Comparison of ENCODE assay signal across 8 cellular contexts in genomic region chr10:3226960-3227724, GRCh38. TPM values are rescaled to one million over a fixed set of nuclear protein-coding genes. Genes with fewer than 3 reads are reported as not detected.
DNase-seq lines count a peak whose midpoint lies in the region; ATAC-seq, FAIRE-seq and TF ChIP-seq lines count a peak whose summit lies in the region.

No MANE protein-coding gene starts in this region.

- TF ChIP-seq POLR2A in GM12878 (IDR thresholded peaks at IDR 0.05; ENCODE audit: low read depth, low read length), result no peak

- H2AFZ ChIP-seq in GM12878 (ENCODE audit: control insufficient read depth, low read depth, low read length) (no peak overlapping the region), mesenchymal stem cell (ENCODE audit: low read depth, low read length) (no peak overlapping the region)

- FAIRE-seq in GM12878 (lab: Jason Lieb, UNC), result no peak

- CTCF ChIA-PET in GM12878 (lab: Yijun Ruan, JAX), result no interaction called here

- RAD21 ChIA-PET in GM12878 (lab: Charles Lee; ENCODE audit: unreplicated experiment), result no interaction called here

- ATAC-seq in GM12878 (0 out of 3 replicates have a peak, but pooled peaks have one; percentile 27), HG02763 (IDR thresholded peaks at IDR 0.05; ENCODE audit: unreplicated experiment) (no peak)

- intact Hi-C loops in GM12878 (cut with micrococcal nuclease; ENCODE audit: unreplicated experiment), result no loop called here

- no peaks in the 10 kb centered on the region for H3K79me1 ChIP-seq in mesenchymal stem cell (replicated peaks; ENCODE audit: low read length, poor library complexity, severe bottlenecking)

- peak overlapping the region; percentile 46 to 49 for H3K4ac ChIP-seq in mesenchymal stem cell (ENCODE audit: low read depth in 1 of 2, low read length in 2 of 2)

- H2BK12ac ChIP-seq in mesenchymal stem cell (ENCODE audit: low read length in 2 of 2), result peak overlapping the region; percentile 75

- no peak for TF ChIP-seq EP300 in GM12878 (IDR thresholded peaks at IDR 0.05; ENCODE audit: borderline replicate concordance in 1 of 2, control insufficient read depth in 1 of 2, low read depth in 2 of 2, low read length in 2 of 2)

- H3K4me1 ChIP-seq in BLaER1 treated with 17β-estradiol and CSF1 and Interleukin-3, amounts not matched to agents 10 nM and 100 nM, result peaks cover 20 to 28% (median 25%) of the 10 kb centered on the region in 10 experiments
- H3K4me1 ChIP-seq in GM12878 (ENCODE audit: control insufficient read depth, insufficient read depth, low read length) (no peaks in the 10 kb centered on the region), mesenchymal stem cell (ENCODE audit: control insufficient read depth, insufficient read depth, low read depth, low read length) (peaks cover 4% of the 10 kb centered on the region), SJCRH30 (peaks cover 11% of the 10 kb centered on the region; the same call in 1 of the 2 replicates)

- H3K23ac ChIP-seq in mesenchymal stem cell (ENCODE audit: low read length in 2 of 2), result no peak overlapping the region

- H2AK5ac ChIP-seq in mesenchymal stem cell (ENCODE audit: low read length, severe bottlenecking), result no peak overlapping the region

- in situ Hi-C loops in GM12878 (cut with MboI), result no loop called here

- H4K8ac ChIP-seq in mesenchymal stem cell (ENCODE audit: low read length), result peak overlapping the region; percentile 51

- no peak overlapping the region for H3K27ac ChIP-seq in BLaER1 treated with 17β-estradiol and CSF1 and Interleukin-3, amounts not matched to agents 10 nM and 100 nM
- H3K27ac ChIP-seq in GM12878 (ENCODE audit: control insufficient read depth, insufficient read depth) (no peak overlapping the region), mesenchymal stem cell (ENCODE audit: low read length, poor library complexity, severe bottlenecking) (peak overlapping the region; percentile 88), SJCRH30 (no peak overlapping the region)

- BruUV-seq in GM12878 (replicated peaks; lab: Mats Ljungman, UMichigan), result no TSS peak

- peaks cover 0 to 35% (median 0%) of the 10 kb centered on the region in 11 experiments; a peak in 8 of 22 replicates for H4K20me1 ChIP-seq in BLaER1 treated with 17β-estradiol and CSF1 and Interleukin-3, amounts not matched to agents 10 nM and 100 nM
- no peaks in the 10 kb centered on the region for H4K20me1 ChIP-seq in GM12878 (ENCODE audit: control insufficient read depth, insufficient read depth)

- H3K14ac ChIP-seq in mesenchymal stem cell (ENCODE audit: low read length in 2 of 2), result no peak overlapping the region

- SMC1A ChIA-PET in GM12878 (lab: Charles Lee; ENCODE audit: uncharacterized antibody, unreplicated experiment), result no interaction called here

- no peak overlapping the region for H4K91ac ChIP-seq in mesenchymal stem cell (ENCODE audit: low read length)

- peak overlapping the region in 1 of 11 experiments; percentile 2; a peak in 2 of 22 replicates for H3K9ac ChIP-seq in BLaER1 treated with 17β-estradiol and CSF1 and Interleukin-3, amounts not matched to agents 10 nM and 100 nM
- H3K9ac ChIP-seq in GM12878 (ENCODE audit: control insufficient read depth, insufficient read depth, low read length) (no peak overlapping the region), mesenchymal stem cell (ENCODE audit: low read length) (peak overlapping the region; percentile 33)

- no peak overlapping the region for H2BK15ac ChIP-seq in mesenchymal stem cell (ENCODE audit: low read depth, poor library complexity, severe bottlenecking)

- H2BK5ac ChIP-seq in mesenchymal stem cell (ENCODE audit: low read depth, low read length, poor library complexity, severe bottlenecking), result no peak overlapping the region

- H3K4me3 ChIP-seq in BLaER1 treated with 17β-estradiol and CSF1 and Interleukin-3, amounts not matched to agents 10 nM and 100 nM, result no peak overlapping the region
- no peak overlapping the region for H3K4me3 ChIP-seq in GM12878
- H3K4me3 ChIP-seq in mesenchymal stem cell (ENCODE audit: insufficient read depth in 1 of 2, low read depth in 1 of 2, low read length in 2 of 2), result no peak overlapping the region
- no peak overlapping the region for H3K4me3 ChIP-seq in SJCRH30

- DNase-seq in HPDE6-E6E7 (ENCODE audit: extremely low spot score) (peak; percentile 50), GM12878 (ENCODE audit: low read depth, low spot score) (no peak), mesenchymal stem cell (peak; percentile 80), COLO829 (ENCODE audit: low spot score) (no peak), SJCRH30 (no peak), GM10266 (ENCODE audit: extremely low spot score) (no peak)

- peak overlapping the region; percentile 27 for H2BK120ac ChIP-seq in mesenchymal stem cell (ENCODE audit: low read depth, low read length)

- peak overlapping the region; percentile 61 to 80 (median 69) for H3K4me2 ChIP-seq in BLaER1 treated with 17β-estradiol and CSF1 and Interleukin-3, amounts not matched to agents 10 nM and 100 nM
- H3K4me2 ChIP-seq in GM12878 (ENCODE audit: control insufficient read depth, insufficient read depth), result no peak overlapping the region
- peak overlapping the region; percentile 49 for H3K4me2 ChIP-seq in mesenchymal stem cell (ENCODE audit: low read length, poor library complexity, severe bottlenecking)

- TF ChIP-seq CTCF in GM12878 (IDR thresholded peaks at IDR 0.05 in 2 of 3, conservative IDR thresholded peaks at IDR 0.05 in 1 of 3; ENCODE audit: control insufficient read depth in 2 of 3, extremely low read depth in 1 of 3, insufficient read depth in 1 of 3, low read depth in 3 of 3, low read length in 3 of 3) (no peak), GM10266 (IDR thresholded peaks at IDR 0.05; ENCODE audit: control insufficient read depth, insufficient read depth, low read depth, missing control alignments) (no peak)

- peaks cover 0 to 72% (median 0%) of the 10 kb centered on the region in 11 experiments; a peak in 10 of 22 replicates for H3K27me3 ChIP-seq in BLaER1 treated with 17β-estradiol and CSF1 and Interleukin-3, amounts not matched to agents 10 nM and 100 nM
- H3K27me3 ChIP-seq in GM12878 (replicated peaks in 1 of 2; ENCODE audit: control insufficient read depth in 2 of 2, insufficient read depth in 2 of 2, low read length in 1 of 2), result peaks cover 0 to 3% of the 10 kb centered on the region in 2 experiments; a peak in 2 of 4 replicates
- H3K27me3 ChIP-seq in mesenchymal stem cell (ENCODE audit: control insufficient read depth in 1 of 2, insufficient read depth in 1 of 2, low read length in 2 of 2), result peaks cover 0 to 26% of the 10 kb centered on the region in 2 experiments
- no peaks in the 10 kb centered on the region for H3K27me3 ChIP-seq in SJCRH30

- POLR2A ChIA-PET in GM12878 (lab: Charles Lee), result no interaction called here

- peak overlapping the region; percentile 37 to 58 for H3K18ac ChIP-seq in mesenchymal stem cell (ENCODE audit: low read depth in 1 of 2, low read length in 2 of 2)

- H3K79me2 ChIP-seq in GM12878 (ENCODE audit: control insufficient read depth, insufficient read depth, low read length), result no peaks in the 10 kb centered on the region

- no peak for TF ChIP-seq RAD21 in GM12878 (IDR thresholded peaks at IDR 0.05; ENCODE audit: insufficient read depth, low read depth, low read length)

- 24% methylated on average over 10 of the region's 10 CpGs for WGBS in GM12878 (ENCODE audit: insufficient coverage, insufficient replicate concordance, low lambda C conversion rate, missing lambda C conversion rate)
- 7% methylated on average over 9 of the region's 10 CpGs for WGBS in mesenchymal stem cell

- no peaks in the 10 kb centered on the region for H3K36me3 ChIP-seq in BLaER1 treated with 17β-estradiol and CSF1 and Interleukin-3, amounts not matched to agents 10 nM and 100 nM
- H3K36me3 ChIP-seq in GM12878 (ENCODE audit: control insufficient read depth in 2 of 2, insufficient read depth in 2 of 2, low read length in 1 of 2), result no peaks in the 10 kb centered on the region
- no peaks in the 10 kb centered on the region for H3K36me3 ChIP-seq in mesenchymal stem cell (ENCODE audit: control insufficient read depth in 1 of 2, insufficient read depth in 2 of 2, low read depth in 1 of 2, low read length in 2 of 2)
- H3K36me3 ChIP-seq in SJCRH30, result no peaks in the 10 kb centered on the region

- peaks cover 0 to 16% (median 0%) of the 10 kb centered on the region in 11 experiments; a peak in 4 of 22 replicates for H3K9me3 ChIP-seq in BLaER1 treated with 17β-estradiol and CSF1 and Interleukin-3, amounts not matched to agents 10 nM and 100 nM (replicated peaks in 1 of 11)
- H3K9me3 ChIP-seq in GM12878 (replicated peaks; ENCODE audit: control insufficient read depth, insufficient read depth, low read length), result no peaks in the 10 kb centered on the region
- H3K9me3 ChIP-seq in mesenchymal stem cell (ENCODE audit: control insufficient read depth, low read length), result no peaks in the 10 kb centered on the region
- H3K9me3 ChIP-seq in SJCRH30 (replicated peaks), result no peaks in the 10 kb centered on the region

RNA-seq across cellular contexts. Expression of gene PITRM1, which starts 54.6 kb away (rescaled TPM):
- 103 and 110 TPM in 2 replicates for total RNA-seq in GM12878 (2013; cell fraction: nucleolus; rRNA removed)
- total RNA-seq in GM12878 (2014; rRNA removed), result 44.7 and 45.5 TPM in 2 replicates
- 42.7 and 45.3 TPM in 2 replicates for total RNA-seq in GM12878 (2014; rRNA removed; fragmentation: Illumina TruSeq; extraction: Trizol)
- 51.6 and 52.2 TPM in 2 replicates for total RNA-seq in GM12878 (2021)
- polyA plus RNA-seq in GM12878 (2011; ENCODE audit: low read depth), result 28.4 TPM
- polyA plus RNA-seq in GM12878 (2011; rRNA removed), result 17.1 and 21.3 TPM in 2 replicates
- 28.0 and 34.7 TPM in 2 replicates for polyA plus RNA-seq in GM12878 (2011; cell fraction: cytosol; rRNA removed)
- 138 and 146 TPM in 2 replicates for polyA plus RNA-seq in GM12878 (2011; cell fraction: nucleus; rRNA removed)
- polyA plus RNA-seq in GM12878 (2012), result 43.2 and 44.8 TPM in 2 replicates
- polyA plus RNA-seq in GM12878 (2014; fragmentation: Illumina TruSeq; extraction: Trizol), result 47.6 and 52.2 TPM in 2 replicates
- 10 to 100 TPM; 15.5 to 22.8 TPM for polyA plus RNA-seq in GM12878 (2014; fragmentation: Nextera tagmentation; extraction: Ambion mirVana)
- 27.3 and 28.2 TPM in 2 replicates for polyA plus RNA-seq in GM12878 (2014; rRNA removed)
- 10 to 100 TPM; 52.3 to 53.0 TPM for polyA plus RNA-seq in GM12878 (2016; fragmentation: Nextera tagmentation; extraction: Ambion mirVana)
- 21.8 and 27.1 TPM in 2 replicates for polyA minus RNA-seq in GM12878 (2011; rRNA and poly(A)+ RNA removed)
- 17.2 and 17.6 TPM in 2 replicates for polyA minus RNA-seq in GM12878 (2011; cell fraction: cytosol; rRNA and poly(A)+ RNA removed)
- polyA minus RNA-seq in GM12878 (2011; cell fraction: nucleus; rRNA and poly(A)+ RNA removed), result 32.5 and 45.8 TPM in 2 replicates
- 53.6 TPM for polyA plus RNA-seq in mesenchymal stem cell (2013, experiment 1 of 2)
- polyA plus RNA-seq in mesenchymal stem cell (2013, experiment 2 of 2), result 50.9 TPM
- 43.0 and 51.4 TPM in 2 replicates for total RNA-seq in SJCRH30 (2014; rRNA removed; shearing (Covaris generic))

Comparison
In these comparisons a context has a peak if more than half of its experiments do, and no peak if none do; other contexts are left out.
1. DNase-seq: peak in HPDE6-E6E7 (single experiment) and mesenchymal stem cell (single experiment); none in GM12878 (single experiment), COLO829 (single experiment), SJCRH30 (0 of 2) and GM10266 (single experiment).